ENCODE assay signal across 8 cellular contexts in genomic region chr7:23299770-23300300, GRCh38. TPM values are rescaled to one million over a fixed set of nuclear protein-coding genes. Genes with fewer than 3 reads are reported as not detected.
DNase-seq lines count a peak whose midpoint lies in the region; ATAC-seq and TF ChIP-seq lines count a peak whose summit lies in the region.

No MANE protein-coding gene starts in this region.

- peaks cover 11% of the 10 kb centered on the region for H3K4me1 ChIP-seq in rectal smooth muscle tissue (ENCODE audit: control insufficient read depth, insufficient read depth, low read length)

- H3K4me3 ChIP-seq in fibroblast of mammary gland (ENCODE audit: control insufficient read depth, low read depth, low read length): peak overlapping the region; percentile 97
- peak overlapping the region; percentile 98 for H3K4me3 ChIP-seq in rectal smooth muscle tissue (ENCODE audit: low read length)

- H3K27me3 ChIP-seq in rectal smooth muscle tissue (ENCODE audit: control insufficient read depth, insufficient read depth, low read length): no peaks in the 10 kb centered on the region

- TF ChIP-seq CTCF in 22Rv1 (IDR thresholded peaks at IDR 0.05) (no peak), fibroblast of mammary gland (conservative IDR thresholded peaks at IDR 0.05; ENCODE audit: control insufficient read depth, insufficient read depth, low read depth, low read length) (no peak)

- peak overlapping the region; percentile 82 for H3K9ac ChIP-seq in rectal smooth muscle tissue (ENCODE audit: low read length)

- peak; percentile 8 for ATAC-seq in GM19397 (IDR thresholded peaks at IDR 0.05; ENCODE audit: unreplicated experiment)
- ATAC-seq in SK-N-SH treated with all-trans-retinoic acid at 6 μM for 48 hours: peak; percentile 23
- no peak for ATAC-seq in HG03159 (IDR thresholded peaks at IDR 0.05; ENCODE audit: unreplicated experiment)

- H3K27ac ChIP-seq in 22Rv1 (peak overlapping the region; percentile 72), rectal smooth muscle tissue (ENCODE audit: low read depth, low read length) (peak overlapping the region; percentile 81)

- H3K36me3 ChIP-seq in rectal smooth muscle tissue (ENCODE audit: control insufficient read depth, insufficient read depth, low read length): no peaks in the 10 kb centered on the region

- DNase-seq in fibroblast of mammary gland (ENCODE audit: low read depth) (no peak), SK-N-DZ (ENCODE audit: low spot score) (no peak), kidney glomerular epithelial cell (lab: John Stamatoyannopoulos, UW) (no peak)

TF ChIP-seq in SK-N-SH treated with all-trans-retinoic acid at 6 μM for 48 hours, 23 proteins besides CTCF, POLR2A, EP300 and RAD21:
- TF ChIP-seq TOX (CRISPR knock-in tag; IDR thresholded peaks at IDR 0.05; ENCODE audit: borderline replicate concordance) (no peak), GLIS3 (CRISPR knock-in tag; IDR thresholded peaks at IDR 0.05) (0 out of 2 replicates have a peak, but pooled peaks have one; percentile 2)

RNA-seq across cellular contexts. Expression of gene MALSU1, which starts 0.7 kb away (rescaled TPM):
- polyA plus RNA-seq in SK-N-DZ (2014; cell fraction: cytosol; rRNA removed): 87.7 and 93.3 TPM in 2 replicates
- polyA plus RNA-seq in SK-N-DZ (2014; cell fraction: nucleus; rRNA removed): 42.9 and 59.9 TPM in 2 replicates

RNA-seq across cellular contexts. Expression of gene GPNMB, which starts 53.3 kb away (rescaled TPM):
- 0.60 and 0.99 TPM in 2 replicates for polyA plus RNA-seq in SK-N-DZ (2014; cell fraction: cytosol; rRNA removed)
- 0.24 TPM in 1 of 2 replicates, not detected in the other for polyA plus RNA-seq in SK-N-DZ (2014; cell fraction: nucleus; rRNA removed)
